In the genomic region with DNA sequence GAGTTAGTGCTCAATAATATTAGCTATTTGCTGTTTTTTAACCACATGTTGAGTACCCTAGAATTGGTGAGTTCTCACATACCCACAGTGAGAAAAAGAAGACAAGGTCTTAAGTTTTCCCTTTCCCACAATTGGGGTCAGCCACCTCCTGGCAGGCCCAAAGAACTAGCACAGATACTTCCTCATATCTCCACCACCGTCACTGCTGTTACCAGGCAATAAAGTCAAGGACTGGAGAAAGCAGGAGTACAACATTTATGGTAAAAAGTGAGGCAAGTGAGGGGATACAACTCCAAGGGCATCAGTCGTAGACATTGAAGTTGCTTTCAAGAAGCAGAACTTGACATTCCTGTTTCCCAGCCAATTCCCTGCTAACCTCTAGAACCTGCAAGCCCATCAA, we compare ENCODE assay signal across 14 cellular contexts. TPM values are rescaled to one million over a fixed set of nuclear protein-coding genes. Genes with fewer than 3 reads are reported as not detected.
DNase-seq lines count a peak whose midpoint lies in the region; ATAC-seq and TF ChIP-seq lines count a peak whose summit lies in the region.
"Had no signal": no experiment of that assay in that cellular context is flagged by ENCODE, and none has a peak within 500 bp of the region (broad histone marks: within the 10 kb centered on the region; RNA-seq: fewer than 3 reads in every experiment).

No MANE protein-coding gene starts in this region.

- H3K27ac ChIP-seq in VCaP (peak overlapping the region; percentile 45; the same call in 1 of the 2 replicates), left lung (no peak overlapping the region)

- H3K9me3 ChIP-seq in left lung, result no peaks in the 10 kb centered on the region

- DNase-seq in Kasumi-1 (lab: John Stamatoyannopoulos, UW) (peak; percentile 53 to 58), left lung (no peak), NCI-H1048 (lab: John Stamatoyannopoulos, UW) (no peak), ureter (ENCODE audit: low spot score) (no peak)
- no peak for DNase-seq in activated CD8-positive, alpha-beta memory T cell treated with anti-CD3 and anti-CD28 coated beads, Interleukin-2, amount 50 U/mL, for 4 hours
- DNase-seq: C1 segment of cervical spinal cord; Calu3; CD4-positive, alpha-beta T cell; DMS 273 treated with DMSO at 0.1 percent for 48 hours; H7 had no signal

- no peaks in the 10 kb centered on the region for H3K36me3 ChIP-seq in left lung

- no peaks in the 10 kb centered on the region for H3K27me3 ChIP-seq in left lung

- H3K4me3 ChIP-seq in left lung, result no peak overlapping the region
- H3K4me3 ChIP-seq: GM12878, GM23338 had no signal

- intact Hi-C loops in left lung (cut with DNase I), result no loop called here

- H3K4me1 ChIP-seq in left lung, result peaks cover 0 to 3% of the 10 kb centered on the region in 2 donors

- ATAC-seq in left lung (peak; percentile 73), GM19328 (IDR thresholded peaks at IDR 0.05; ENCODE audit: unreplicated experiment) (no peak)
- ATAC-seq: GM23338 had no signal

- TF ChIP-seq CTCF in VCaP (conservative IDR thresholded peaks at IDR 0.05) (no peak), left lung (IDR thresholded peaks at IDR 0.05) (no peak)

RNA-seq across cellular contexts. Expression of a gene that starts 19.6 kb away (rescaled TPM):
- 10 to 100 TPM; 15.5 to 17.2 TPM for total RNA-seq in left lung
- total RNA-seq in ureter, result 20.6 TPM

RNA-seq across cellular contexts. Expression of a gene that starts 19.8 kb away (rescaled TPM):
- total RNA-seq in left lung (10 to 100 TPM; 15.8 to 23.6 TPM), ureter (26.5 TPM)

Comparison
In these comparisons a context has a peak if more than half of its experiments do, and no peak if none do; other contexts are left out.
1. DNase-seq: peak in Kasumi-1 (2 of 2); none in left lung (0 of 2), NCI-H1048 (single experiment), activated CD8-positive, alpha-beta memory T cell treated with anti-CD3 and anti-CD28 coated beads, Interleukin-2, amount 50 U/mL, for 4 hours (single experiment) and ureter (single experiment).